11 cellular contexts compared by ENCODE assay signal in genomic region chr14:92382677-92383076, GRCh38. TPM values are rescaled to one million over a fixed set of nuclear protein-coding genes. Genes with fewer than 3 reads are reported as not detected.
A peak's percentile ranks its signal among the peaks of the same experiment; 100 is the strongest.
DNase-seq lines count a peak whose midpoint lies in the region; ATAC-seq and TF ChIP-seq lines count a peak whose summit lies in the region.
"Had no signal": no experiment of that assay in that cellular context is flagged by ENCODE, and none has a peak within 500 bp of the region (broad histone marks: within the 10 kb centered on the region; RNA-seq: fewer than 3 reads in every experiment).

No MANE protein-coding gene starts in this region.

- H3K9me3 ChIP-seq in A673 (ENCODE audit: low read depth, low read length, poor library complexity, severe bottlenecking): no peaks in the 10 kb centered on the region
- H3K9me3 ChIP-seq: lower lobe of right lung, upper lobe of left lung had no signal

- BruUV-seq in A673 (replicated peaks; lab: Mats Ljungman, UMichigan): no TSS peak

- ATAC-seq in activated T-helper 17 cell treated with anti-CD3 and anti-CD28 coated beads, Interleukin-2, amount 50 U/mL, for 72 hours (replicated peaks): no peak
- ATAC-seq: lower lobe of right lung had no signal

- TF ChIP-seq CTCF in A673 (conservative IDR thresholded peaks at IDR 0.05; ENCODE audit: low read depth, low read length): peak; percentile 34; the same call in 1 of the 2 replicates
- peak; percentile 26; the same call in 1 of the 2 replicates for TF ChIP-seq CTCF in GM12874 (IDR thresholded peaks at IDR 0.05; ENCODE audit: insufficient read depth, low read depth, low read length)

- H3K27ac Mint-ChIP-seq in activated T-helper 17 cell treated with anti-CD3 and anti-CD28 coated beads, Interleukin-2, amount 50 U/mL, for 72 hours: no peak overlapping the region
- H3K27ac Mint-ChIP-seq in activated naive CD4-positive, alpha-beta T cell treated with anti-CD3 and anti-CD28 coated beads for 36 hours: no peak overlapping the region

- H3K36me3 Mint-ChIP-seq in activated T-helper 17 cell treated with anti-CD3 and anti-CD28 coated beads, Interleukin-2, amount 50 U/mL, for 72 hours (ENCODE audit: low read depth): no peaks in the 10 kb centered on the region
- no peaks in the 10 kb centered on the region for H3K36me3 Mint-ChIP-seq in activated naive CD4-positive, alpha-beta T cell treated with anti-CD3 and anti-CD28 coated beads for 36 hours (ENCODE audit: low read depth)

- H3K9me3 Mint-ChIP-seq in activated T-helper 17 cell treated with anti-CD3 and anti-CD28 coated beads, Interleukin-2, amount 50 U/mL, for 72 hours: no peaks in the 10 kb centered on the region
- H3K9me3 Mint-ChIP-seq in activated naive CD4-positive, alpha-beta T cell treated with anti-CD3 and anti-CD28 coated beads for 36 hours: no peaks in the 10 kb centered on the region

- H3K4me3 ChIP-seq in A673 (ENCODE audit: low read depth, low read length, poor library complexity, severe bottlenecking): no peak overlapping the region
- H3K4me3 ChIP-seq: lower lobe of right lung, upper lobe of left lung had no signal

- no peaks in the 10 kb centered on the region for H3K4me1 Mint-ChIP-seq in activated T-helper 17 cell treated with anti-CD3 and anti-CD28 coated beads, Interleukin-2, amount 50 U/mL, for 72 hours
- no peaks in the 10 kb centered on the region for H3K4me1 Mint-ChIP-seq in activated naive CD4-positive, alpha-beta T cell treated with anti-CD3 and anti-CD28 coated beads for 36 hours (ENCODE audit: low read depth)

- no peaks in the 10 kb centered on the region for H3K27me3 Mint-ChIP-seq in activated T-helper 17 cell treated with anti-CD3 and anti-CD28 coated beads, Interleukin-2, amount 50 U/mL, for 72 hours
- no peaks in the 10 kb centered on the region for H3K27me3 Mint-ChIP-seq in activated naive CD4-positive, alpha-beta T cell treated with anti-CD3 and anti-CD28 coated beads for 36 hours (ENCODE audit: low read depth)

- no peak overlapping the region for H3K27ac ChIP-seq in A673 (ENCODE audit: low read depth, low read length, poor library complexity, severe bottlenecking)
- H3K27ac ChIP-seq: lower lobe of right lung, upper lobe of left lung had no signal

- H3K4me3 Mint-ChIP-seq in activated T-helper 17 cell treated with anti-CD3 and anti-CD28 coated beads, Interleukin-2, amount 50 U/mL, for 72 hours: no peak overlapping the region
- no peak overlapping the region for H3K4me3 Mint-ChIP-seq in activated naive CD4-positive, alpha-beta T cell treated with anti-CD3 and anti-CD28 coated beads for 36 hours

- CTCF ChIA-PET in A673 (lab: Charles Lee): no interaction called here
- CTCF ChIA-PET in activated naive CD4-positive, alpha-beta T cell treated with anti-CD3 and anti-CD28 coated beads for 36 hours (lab: Charles Lee): no interaction called here

- intact Hi-C loops in A673 (cut with micrococcal nuclease; ENCODE audit: unreplicated experiment): no loop called here
- intact Hi-C loops in activated naive CD4-positive, alpha-beta T cell treated with anti-CD3 and anti-CD28 coated beads for 36 hours (cut with micrococcal nuclease): no loop called here

- peaks cover 4% of the 10 kb centered on the region for H3K27me3 ChIP-seq in A673 (replicated peaks; ENCODE audit: insufficient read depth, low read depth, low read length, poor library complexity)
- H3K27me3 ChIP-seq: upper lobe of left lung had no signal

- no peaks in the 10 kb centered on the region for H3K36me3 ChIP-seq in A673 (ENCODE audit: insufficient read depth, low read length, poor library complexity, severe bottlenecking)
- H3K36me3 ChIP-seq: lower lobe of right lung, upper lobe of left lung had no signal

- H3K4me1 ChIP-seq in A673 (ENCODE audit: insufficient read depth, low read length, poor library complexity, severe bottlenecking): no peaks in the 10 kb centered on the region
- H3K4me1 ChIP-seq: upper lobe of left lung had no signal

- DNase-seq in A673 (ENCODE audit: low spot score) (no peak), RKO (ENCODE audit: low spot score) (peak; percentile 32), hepatic stellate cell (ENCODE audit: low spot score) (peak; percentile 17), retina (no peak)
- no peak for DNase-seq in stimulated activated naive CD4-positive, alpha-beta T cell (lab: John Stamatoyannopoulos, UW)
- no peak for DNase-seq in activated naive CD4-positive, alpha-beta T cell treated with anti-CD3 and anti-CD28 coated beads for 36 hours
- DNase-seq: activated CD8-positive, alpha-beta memory T cell treated with anti-CD3 and anti-CD28 coated beads for 24 hours; lower lobe of right lung; upper lobe of left lung had no signal

- POLR2A ChIA-PET in A673 (lab: Charles Lee; ENCODE audit: low non-redundant PET): no interaction called here

RNA-seq across cellular contexts. Expression of gene SLC24A4, which starts 59.7 kb away (rescaled TPM):
- 0.15 TPM in 1 of 2 replicates, not detected in the other for total RNA-seq in A673 (2021)
- not detected for total RNA-seq in activated T-helper 17 cell treated with anti-CD3 and anti-CD28 coated beads, Interleukin-2, amount 50 U/mL, for 72 hours
- total RNA-seq in activated naive CD4-positive, alpha-beta T cell treated with anti-CD3 and anti-CD28 coated beads for 36 hours: not detected

Comparison
In these comparisons a context has a peak if more than half of its experiments do, and no peak if none do; other contexts are left out.
1. DNase-seq: peak in RKO (single experiment) and hepatic stellate cell (single experiment); none in A673 (single experiment), stimulated activated naive CD4-positive, alpha-beta T cell (0 of 6), activated naive CD4-positive, alpha-beta T cell treated with anti-CD3 and anti-CD28 coated beads for 36 hours (single experiment) and retina (single experiment).